ENCODE assay signal across 9 cellular contexts in the genomic region with DNA sequence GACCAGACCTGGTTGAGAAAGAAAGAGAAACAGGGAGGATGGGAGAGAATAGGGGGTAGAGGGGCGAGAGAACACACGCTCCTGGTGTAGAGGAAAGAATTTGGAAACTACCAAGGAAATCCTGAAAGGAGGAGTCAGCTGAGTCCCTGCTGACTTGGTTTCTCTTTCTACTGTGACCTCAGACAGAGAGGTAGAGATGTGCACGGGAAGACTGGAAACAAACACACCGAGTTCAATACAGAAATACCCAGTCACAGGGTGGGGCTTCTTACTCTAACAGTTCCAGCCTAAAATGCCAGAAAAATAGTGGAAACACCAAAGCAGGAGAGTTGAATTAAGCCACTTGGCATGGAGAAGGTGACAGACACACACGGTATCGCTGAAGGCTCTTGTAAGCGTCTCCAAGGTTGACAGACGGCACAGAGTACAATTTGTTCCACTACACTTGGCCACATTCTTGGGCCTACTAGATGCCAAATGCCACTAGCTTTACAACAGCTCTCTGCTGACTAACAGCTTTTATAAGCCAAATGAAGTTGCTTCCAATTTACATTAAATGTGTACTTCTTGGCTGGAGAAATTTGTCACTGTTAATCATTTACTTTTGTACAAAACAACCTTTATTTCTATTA. TPM values are rescaled to one million over a fixed set of nuclear protein-coding genes. Genes with fewer than 3 reads are reported as not detected.
DNase-seq lines count a peak whose midpoint lies in the region; ATAC-seq and TF ChIP-seq lines count a peak whose summit lies in the region.
"Had no signal": no experiment of that assay in that cellular context is flagged by ENCODE, and none has a peak within 500 bp of the region (broad histone marks: within the 10 kb centered on the region; RNA-seq: fewer than 3 reads in every experiment).

No MANE protein-coding gene starts in this region.

- TF ChIP-seq CTCF in lung (IDR thresholded peaks at IDR 0.05; ENCODE audit: control extremely low read depth, extremely low read depth) (no peak), tibial nerve (IDR thresholded peaks at IDR 0.05) (no peak)

- H3K4me3 ChIP-seq in lung: no peak overlapping the region
- peak overlapping the region in 1 of 4 donors; percentile 24 for H3K4me3 ChIP-seq in tibial nerve

- no peak for TF ChIP-seq POLR2A in tibial nerve (IDR thresholded peaks at IDR 0.05)

- DNase-seq in NCI-H446 (lab: John Stamatoyannopoulos, UW) (peak; percentile 89 to 90), lung (ENCODE audit: low spot score) (peak; percentile 68), tibial nerve (ENCODE audit: low spot score in 2 of 2) (peak in 1 of 2 donors; percentile 57), NCI-H226 (no peak), RPMI8226 (no peak)
- DNase-seq: SIG-M5 had no signal

- WGBS in lung, 2 donors: 32 to 41% methylated on average over 8 of the region's 8 CpGs
- WGBS in tibial nerve, 2 donors: 32 to 33% methylated on average over 8 of the region's 8 CpGs

- H3K36me3 ChIP-seq in lung (ENCODE audit: control insufficient read depth in 2 of 2, insufficient read depth in 2 of 2, low read length in 2 of 2): no peaks in the 10 kb centered on the region
- H3K36me3 ChIP-seq in tibial nerve: no peaks in the 10 kb centered on the region

- H3K27me3 ChIP-seq in lung (ENCODE audit: control insufficient read depth, insufficient read depth) (no peaks in the 10 kb centered on the region), tibial nerve (no peaks in the 10 kb centered on the region)

- TF ChIP-seq EP300 in tibial nerve (IDR thresholded peaks at IDR 0.05): peak; percentile 66 to 95

- no peaks in the 10 kb centered on the region for H3K9me3 ChIP-seq in lung (ENCODE audit: control insufficient read depth in 2 of 2, insufficient read depth in 1 of 2, low read length in 1 of 2)
- H3K9me3 ChIP-seq in tibial nerve: no peaks in the 10 kb centered on the region

- H3K27ac ChIP-seq in cingulate gyrus (ENCODE audit: low read depth, low read length): peak overlapping the region; percentile 57
- H3K27ac ChIP-seq in lung (ENCODE audit: low read depth in 1 of 2, low read length in 1 of 2): peak overlapping the region; percentile 78 to 80
- H3K27ac ChIP-seq in tibial nerve: peak overlapping the region; percentile 64 to 96 (median 78)
- H3K27ac ChIP-seq: KMS-11 had no signal

- H3K4me1 ChIP-seq in lung (ENCODE audit: control insufficient read depth in 2 of 2, insufficient read depth in 2 of 2, low read length in 2 of 2): peaks cover 29 to 30% of the 10 kb centered on the region in 2 donors
- H3K4me1 ChIP-seq in tibial nerve: peaks cover 0 to 68% (median 28%) of the 10 kb centered on the region in 4 donors

- peak; percentile 85 for ATAC-seq in lung (ENCODE audit: insufficient read depth, low FRiP score)
- no peak for ATAC-seq in GM19023 (IDR thresholded peaks at IDR 0.05; ENCODE audit: unreplicated experiment)

RNA-seq across cellular contexts. Expression of gene LATS2, which starts 28.0 kb away (rescaled TPM):
- total RNA-seq in lung (10 to 100 TPM; 29.8 to 37.5 TPM), tibial nerve (10 to 100 TPM; 40.2 to 49.4 (median 42.3) TPM)
- 10 to 100 TPM in 1 of 2 donors, 1 to 10 TPM in 1; 7.7 to 12.8 TPM for polyA plus RNA-seq in lung

Comparison
In these comparisons a context has a peak if more than half of its experiments do, and no peak if none do; other contexts are left out.
1. DNase-seq: peak in NCI-H446 (2 of 2) and lung (single experiment); none in NCI-H226 (single experiment) and RPMI8226 (single experiment).
2. Peak in every context shown above with its lines, with median percentiles within 50 percentile points of each other: H3K27ac ChIP-seq.